In the genomic region with DNA sequence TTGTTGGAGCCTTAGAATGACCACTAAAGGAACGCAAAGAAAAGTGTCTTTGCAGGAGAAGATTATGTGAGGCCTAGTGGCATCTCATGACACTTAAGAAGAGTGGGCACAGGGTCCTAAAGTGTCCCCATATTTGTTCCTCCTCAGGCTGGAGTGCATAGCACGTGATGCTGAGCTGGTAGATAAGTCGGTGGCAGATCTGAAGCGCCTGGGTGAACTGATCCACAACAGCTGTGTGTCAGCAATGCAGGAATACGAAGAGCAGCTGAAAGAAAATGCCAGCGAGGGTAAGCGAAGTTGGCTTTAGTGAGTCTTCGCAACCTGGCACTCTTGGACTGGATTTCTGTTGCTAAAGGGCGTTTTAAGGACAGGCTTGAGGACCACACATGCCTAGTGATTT, we compare ENCODE assay signal across 27 cellular contexts.
A peak's percentile ranks its signal among the peaks of the same experiment; 100 is the strongest.
DNase-seq lines count a peak whose midpoint lies in the region; ATAC-seq and TF ChIP-seq lines count a peak whose summit lies in the region.
"Had no signal": no experiment of that assay in that cellular context is flagged by ENCODE, and none has a peak within 500 bp of the region (broad histone marks: within the 10 kb centered on the region; RNA-seq: fewer than 3 reads in every experiment).

No MANE protein-coding gene starts in this region.

- intact Hi-C loops in activated CD8-positive, alpha-beta T cell treated with anti-CD3 and anti-CD28 coated beads for 36 hours (cut with micrococcal nuclease) = no loop called here
- intact Hi-C loops in heart left ventricle (cut with DNase I) = loop anchor here in 4 of 10 donors (10.0 kb wide), 3 partner anchors 58 to 198 kb away; no protein-coding TSS in a partner anchor

- H3K79me2 ChIP-seq in hepatocyte = peaks cover 87% of the 10 kb centered on the region

- no peak for TF ChIP-seq CTCF in activated CD8-positive, alpha-beta T cell treated with anti-CD3 and anti-CD28 coated beads for 36 hours (IDR thresholded peaks at IDR 0.05)
- no peak for TF ChIP-seq CTCF in heart left ventricle (IDR thresholded peaks at IDR 0.05)
- TF ChIP-seq CTCF in progenitor cell of endocrine pancreas (IDR thresholded peaks at IDR 0.05; ENCODE audit: unreplicated experiment) = no peak
- no peak for TF ChIP-seq CTCF in hepatocyte (IDR thresholded peaks at IDR 0.05; ENCODE audit: poor library complexity)

- H3K4me1 ChIP-seq in heart left ventricle (peaks cover 0 to 10% (median 0%) of the 10 kb centered on the region in 12 donors), hepatocyte (ENCODE audit: insufficient read depth) (no peaks in the 10 kb centered on the region)
- H3K4me1 ChIP-seq: ascending aorta, lower lobe of right lung, prostate gland, tibial artery had no signal

- peaks cover 12% of the 10 kb centered on the region for H4K20me1 ChIP-seq in hepatocyte (ENCODE audit: insufficient read depth, poor library complexity, severe bottlenecking)

- no peaks in the 10 kb centered on the region for H3K9me3 Mint-ChIP-seq in activated CD8-positive, alpha-beta T cell treated with anti-CD3 and anti-CD28 coated beads for 36 hours
- no peaks in the 10 kb centered on the region for H3K9me3 Mint-ChIP-seq in activated CD8-positive, alpha-beta T cell treated with anti-CD3 and anti-CD28 coated beads, Interleukin-2, amount 10 ng/mL, durations not matched to agents 7 days and 5 days (ENCODE audit: insufficient read depth)
- H3K9me3 Mint-ChIP-seq in T-cell (no peaks in the 10 kb centered on the region), progenitor cell of endocrine pancreas (ENCODE audit: low read depth) (no peaks in the 10 kb centered on the region)

- H3K4me3 ChIP-seq in heart left ventricle (no peak overlapping the region), hepatocyte (no peak overlapping the region)
- H3K4me3 ChIP-seq: ascending aorta, lower lobe of right lung, mucosa of descending colon, prostate gland, tibial artery had no signal

- H3K27me3 Mint-ChIP-seq in activated CD8-positive, alpha-beta T cell treated with anti-CD3 and anti-CD28 coated beads for 36 hours = no peaks in the 10 kb centered on the region
- no peaks in the 10 kb centered on the region for H3K27me3 Mint-ChIP-seq in activated CD8-positive, alpha-beta T cell treated with anti-CD3 and anti-CD28 coated beads, Interleukin-2, amount 10 ng/mL, durations not matched to agents 7 days and 5 days (ENCODE audit: low read depth)
- H3K27me3 Mint-ChIP-seq in T-cell = no peaks in the 10 kb centered on the region
- no peaks in the 10 kb centered on the region for H3K27me3 Mint-ChIP-seq in progenitor cell of endocrine pancreas
- H3K27me3 Mint-ChIP-seq: activated CD4-positive, alpha-beta T cell treated with anti-CD3 and anti-CD28 coated beads for 36 hours; B cell had no signal

- H3K27me3 ChIP-seq in heart left ventricle = no peaks in the 10 kb centered on the region
- H3K27me3 ChIP-seq in hepatocyte = no peaks in the 10 kb centered on the region
- H3K27me3 ChIP-seq: ascending aorta, tibial artery had no signal

- H3K9me2 ChIP-seq in hepatocyte (replicated peaks; ENCODE audit: insufficient read depth) = no peaks in the 10 kb centered on the region

- no peak for DNase-seq in activated CD8-positive, alpha-beta T cell treated with anti-CD3 and anti-CD28 coated beads for 36 hours
- DNase-seq in activated CD8-positive, alpha-beta T cell treated with anti-CD3 and anti-CD28 coated beads, Interleukin-2, amount 10 ng/mL, durations not matched to agents 7 days and 5 days = no peak
- DNase-seq in T-cell (no peak), heart left ventricle (peak in 3 of 5 donors; percentile 16 to 38 (median 35)), progenitor cell of endocrine pancreas (ENCODE audit: low spot score, unreplicated experiment) (no peak), HUDEP-2 (lab: John Stamatoyannopoulos, UW; ENCODE audit: unreplicated experiment in 76 of 76) (no peak), hepatocyte (ENCODE audit: low spot score) (no peak)
- DNase-seq: activated CD4-positive, alpha-beta T cell treated with anti-CD3 and anti-CD28 coated beads for 36 hours; activated CD8-positive, alpha-beta memory T cell treated with anti-CD3 and anti-CD28 coated beads, Interleukin-2, amount 50 U/mL, for 4 hours; activated naive CD4-positive, alpha-beta T cell; DND-41; foreskin melanocyte; islet precursor cell; lower lobe of right lung; mucosa of descending colon; NCI-H187; NCI-H345; NCI-H774; SHP77; stimulated activated CD4-positive, alpha-beta T cell treated with anti-CD3 and anti-CD28 coated beads, Interleukin-2, amount 100 ng/mL, for 48 hours; stimulated activated naive CD8-positive, alpha-beta T cell treated with anti-CD3 and anti-CD28 coated beads, Interleukin-15, Interleukin-2, amounts not matched to agents 100 U/mL and 50 U/mL, for 24 hours; SW 1271; tibial artery had no signal

- peaks cover 63% of the 10 kb centered on the region for H3K36me3 Mint-ChIP-seq in activated CD8-positive, alpha-beta T cell treated with anti-CD3 and anti-CD28 coated beads for 36 hours (ENCODE audit: low read depth)
- peaks cover 72% of the 10 kb centered on the region for H3K36me3 Mint-ChIP-seq in activated CD8-positive, alpha-beta T cell treated with anti-CD3 and anti-CD28 coated beads, Interleukin-2, amount 10 ng/mL, durations not matched to agents 7 days and 5 days (ENCODE audit: low read depth)
- H3K36me3 Mint-ChIP-seq in T-cell (peaks cover 71% of the 10 kb centered on the region), progenitor cell of endocrine pancreas (ENCODE audit: insufficient read depth) (peaks cover 49% of the 10 kb centered on the region)

- POLR2A ChIA-PET in activated CD8-positive, alpha-beta T cell treated with anti-CD3 and anti-CD28 coated beads for 36 hours (lab: Charles Lee) = interaction anchor here (0.9 to 1.1 kb wide), 2 partner anchors 8 to 13 kb away, joined by 3 to 4 read pairs; no protein-coding TSS in a partner anchor
- POLR2A ChIA-PET in activated CD8-positive, alpha-beta T cell treated with anti-CD3 and anti-CD28 coated beads, Interleukin-2, amount 10 ng/mL, durations not matched to agents 7 days and 5 days (lab: Charles Lee) = interaction anchor here (0.6 kb wide), 1 partner anchor 25 kb away, joined by 4 read pairs; no protein-coding TSS in a partner anchor
- POLR2A ChIA-PET in T-cell (lab: Charles Lee) = interaction anchor here (0.7 to 1.0 kb wide), 2 partner anchors 29 to 36 kb away, joined by 3 read pairs; no protein-coding TSS in a partner anchor

- TF ChIP-seq POLR2A in heart left ventricle (IDR thresholded peaks at IDR 0.05) = no peak

- H3K9me3 ChIP-seq in heart left ventricle (no peaks in the 10 kb centered on the region), hepatocyte (ENCODE audit: low read depth) (no peaks in the 10 kb centered on the region)
- H3K9me3 ChIP-seq: ascending aorta, lower lobe of right lung, mucosa of descending colon, prostate gland, tibial artery had no signal

- no peak overlapping the region for H2AFZ ChIP-seq in hepatocyte

- H3K27ac ChIP-seq in heart left ventricle (peak overlapping the region in 7 of 12 donors; percentile 1 to 59 (median 20)), hepatocyte (no peak overlapping the region)
- H3K27ac ChIP-seq: ascending aorta, lower lobe of right lung, prostate gland, tibial artery had no signal

- ATAC-seq in activated CD8-positive, alpha-beta T cell treated with anti-CD3 and anti-CD28 coated beads for 36 hours = no peak
- no peak for ATAC-seq in activated CD8-positive, alpha-beta T cell treated with anti-CD3 and anti-CD28 coated beads, Interleukin-2, amount 10 ng/mL, durations not matched to agents 7 days and 5 days
- ATAC-seq in T-cell (replicated peaks in 1 of 4) = no peak
- peak; percentile 70 to 90 (median 84) for ATAC-seq in heart left ventricle
- ATAC-seq in HG03039 (IDR thresholded peaks at IDR 0.05; ENCODE audit: unreplicated experiment) = no peak
- ATAC-seq: activated CD4-positive, alpha-beta T cell treated with anti-CD3 and anti-CD28 coated beads for 36 hours; lower lobe of right lung; mucosa of descending colon; stimulated activated naive CD8-positive, alpha-beta T cell treated with anti-CD3 and anti-CD28 coated beads, Interleukin-15, Interleukin-2, amounts not matched to agents 100 U/mL and 50 U/mL, for 24 hours had no signal

- CTCF ChIA-PET in activated CD8-positive, alpha-beta T cell treated with anti-CD3 and anti-CD28 coated beads for 36 hours (lab: Charles Lee) = interaction anchor here (1.0 to 2.3 kb wide), 4 partner anchors 18 to 196 kb away, joined by 3 to 5 read pairs (median 4); no protein-coding TSS in a partner anchor
- CTCF ChIA-PET in activated CD8-positive, alpha-beta T cell treated with anti-CD3 and anti-CD28 coated beads, Interleukin-2, amount 10 ng/mL, durations not matched to agents 7 days and 5 days (lab: Charles Lee) = interaction anchor here (0.6 to 4.8 kb wide), 2 partner anchors 9 to 196 kb away, joined by 3 to 14 read pairs; no protein-coding TSS in a partner anchor
- CTCF ChIA-PET in T-cell (lab: Charles Lee) = no interaction called here

- no peak overlapping the region for H3K4me2 ChIP-seq in hepatocyte

- peaks cover 7% of the 10 kb centered on the region for H3K4me1 Mint-ChIP-seq in activated CD8-positive, alpha-beta T cell treated with anti-CD3 and anti-CD28 coated beads for 36 hours (ENCODE audit: low read depth)
- H3K4me1 Mint-ChIP-seq in activated CD8-positive, alpha-beta T cell treated with anti-CD3 and anti-CD28 coated beads, Interleukin-2, amount 10 ng/mL, durations not matched to agents 7 days and 5 days (ENCODE audit: low read depth) = peaks cover 12% of the 10 kb centered on the region
- peaks cover 23 to 31% (median 28%) of the 10 kb centered on the region in 3 donors for H3K4me1 Mint-ChIP-seq in T-cell
- H3K4me1 Mint-ChIP-seq in progenitor cell of endocrine pancreas (ENCODE audit: low read depth) = no peaks in the 10 kb centered on the region

- 50 to 84% (median 64%) methylated on average over 9 of the region's 9 CpGs for WGBS in heart left ventricle, 4 donors
- 91% methylated on average over 9 of the region's 9 CpGs for WGBS in hepatocyte (ENCODE audit: low lambda C conversion rate, missing lambda C conversion rate)

- H3K27ac Mint-ChIP-seq in activated CD8-positive, alpha-beta T cell treated with anti-CD3 and anti-CD28 coated beads for 36 hours = peak overlapping the region; percentile 11
- no peak overlapping the region for H3K27ac Mint-ChIP-seq in activated CD8-positive, alpha-beta T cell treated with anti-CD3 and anti-CD28 coated beads, Interleukin-2, amount 10 ng/mL, durations not matched to agents 7 days and 5 days
- peak overlapping the region; percentile 44 to 57 for H3K27ac Mint-ChIP-seq in T-cell
- peak overlapping the region; percentile 54 for H3K27ac Mint-ChIP-seq in progenitor cell of endocrine pancreas
- H3K27ac Mint-ChIP-seq: activated CD4-positive, alpha-beta T cell treated with anti-CD3 and anti-CD28 coated beads for 36 hours; B cell had no signal

- H3K4me3 Mint-ChIP-seq in activated CD8-positive, alpha-beta T cell treated with anti-CD3 and anti-CD28 coated beads for 36 hours = no peak overlapping the region
- H3K4me3 Mint-ChIP-seq in activated CD8-positive, alpha-beta T cell treated with anti-CD3 and anti-CD28 coated beads, Interleukin-2, amount 10 ng/mL, durations not matched to agents 7 days and 5 days = no peak overlapping the region
- H3K4me3 Mint-ChIP-seq in T-cell = no peak overlapping the region
- no peak overlapping the region for H3K4me3 Mint-ChIP-seq in progenitor cell of endocrine pancreas (ENCODE audit: low read depth)
- H3K4me3 Mint-ChIP-seq: activated CD4-positive, alpha-beta T cell treated with anti-CD3 and anti-CD28 coated beads for 36 hours; B cell had no signal

- H3K36me3 ChIP-seq in heart left ventricle (peaks cover 0 to 100% (median 98%) of the 10 kb centered on the region in 9 donors), hepatocyte (replicated peaks; ENCODE audit: insufficient read depth, low read depth) (no peaks in the 10 kb centered on the region)

Comparison
In these comparisons a context has a peak if more than half of its experiments do, and no peak if none do; other contexts are left out.
1. ATAC-seq: peak in heart left ventricle (4 of 4); none in activated CD8-positive, alpha-beta T cell treated with anti-CD3 and anti-CD28 coated beads for 36 hours (single experiment), activated CD8-positive, alpha-beta T cell treated with anti-CD3 and anti-CD28 coated beads, Interleukin-2, amount 10 ng/mL, durations not matched to agents 7 days and 5 days (single experiment), T-cell (0 of 4) and HG03039 (single experiment).
2. DNase-seq: peak in heart left ventricle (3 of 5); none in activated CD8-positive, alpha-beta T cell treated with anti-CD3 and anti-CD28 coated beads for 36 hours (single experiment), activated CD8-positive, alpha-beta T cell treated with anti-CD3 and anti-CD28 coated beads, Interleukin-2, amount 10 ng/mL, durations not matched to agents 7 days and 5 days (single experiment), T-cell (0 of 34), progenitor cell of endocrine pancreas (single experiment), HUDEP-2 (0 of 76) and hepatocyte (single experiment).
3. CTCF ChIA-PET loops: an anchor here in activated CD8-positive, alpha-beta T cell treated with anti-CD3 and anti-CD28 coated beads for 36 hours (1.0 to 2.3 kb wide) and activated CD8-positive, alpha-beta T cell treated with anti-CD3 and anti-CD28 coated beads, Interleukin-2, amount 10 ng/mL, durations not matched to agents 7 days and 5 days (0.6 to 4.8 kb wide); none called in T-cell.